Comparison of ENCODE assay signal across 28 cellular contexts in genomic region chr2:69459936-69460335, GRCh38.
"Had no signal": no experiment of that assay in that cellular context is flagged by ENCODE, and none has a peak within 500 bp of the region (broad histone marks: within the 10 kb centered on the region; RNA-seq: fewer than 3 reads in every experiment).

No MANE protein-coding gene starts in this region.

- H3K36me3 ChIP-seq: ovary, right atrium auricular region, transverse colon had no signal

- H3K27ac ChIP-seq: esophagus muscularis mucosa, foreskin keratinocyte, heart left ventricle, neutrophil, ovary, right atrium auricular region, transverse colon had no signal

- H3K4me1 ChIP-seq: esophagus muscularis mucosa, right atrium auricular region, transverse colon had no signal

- H3K4me3 Mint-ChIP-seq: activated naive CD8-positive, alpha-beta T cell treated with anti-CD3 and anti-CD28 coated beads, Interleukin-2, amount 50 U/mL, for 24 hours; immature natural killer cell; nephron progenitor cell; stimulated activated naive B cell treated with anti-CD40 and anti-IgM and Interleukin-4, amounts not matched to agents 10 μg/mL and 1 μg/mL and 100 μg/mL, for 72 hours; T-helper 2 cell treated with Interferon-gamma antibody and Interleukin-4, amounts not matched to agents 5 μg/mL and 100 μg/mL, for 36 hours had no signal

- ATAC-seq: activated naive CD8-positive, alpha-beta T cell treated with anti-CD3 and anti-CD28 coated beads, Interleukin-2, amount 50 U/mL, for 24 hours; foreskin keratinocyte; heart left ventricle; left colon; stimulated activated naive B cell treated with anti-CD40 and anti-IgM and Interleukin-4, amounts not matched to agents 10 μg/mL and 1 μg/mL and 100 μg/mL, for 72 hours had no signal

- H3K27ac Mint-ChIP-seq: activated naive CD8-positive, alpha-beta T cell treated with anti-CD3 and anti-CD28 coated beads, Interleukin-2, amount 50 U/mL, for 24 hours; nephron progenitor cell; stimulated activated naive B cell treated with anti-CD40 and anti-IgM and Interleukin-4, amounts not matched to agents 10 μg/mL and 1 μg/mL and 100 μg/mL, for 72 hours; T-helper 2 cell treated with Interferon-gamma antibody and Interleukin-4, amounts not matched to agents 5 μg/mL and 100 μg/mL, for 36 hours had no signal

- H3K27me3 ChIP-seq: esophagus muscularis mucosa, foreskin keratinocyte, heart left ventricle, neutrophil, ovary, right atrium auricular region, transverse colon had no signal

- H3K36me3 Mint-ChIP-seq: stimulated activated naive B cell treated with anti-CD40 and anti-IgM and Interleukin-4, amounts not matched to agents 10 μg/mL and 1 μg/mL and 100 μg/mL, for 72 hours had no signal

- H3K9me3 ChIP-seq: esophagus muscularis mucosa, heart left ventricle, neutrophil, ovary, right atrium auricular region, transverse colon had no signal

- DNase-seq: activated CD4-positive, alpha-beta T cell treated with anti-CD3 and anti-CD28 coated beads for 4 hours; activated CD4-positive, alpha-beta T cell treated with anti-CD3 and anti-CD28 coated beads, Interleukin-2, amount 50 U/mL, for 48 hours; activated CD4-positive, CD25-positive, alpha-beta regulatory T cell; activated CD8-positive, alpha-beta memory T cell treated with anti-CD3 and anti-CD28 coated beads for 24 hours; activated effector memory CD4-positive, alpha-beta T cell treated with Interleukin-2 at 50 U/mL for 16 hours; activated naive CD4-positive, alpha-beta T cell treated with Interleukin-2 at 50 U/mL for 16 hours; activated naive CD8-positive, alpha-beta T cell treated with anti-CD3 and anti-CD28 coated beads, Interleukin-2, amount 50 U/mL, for 24 hours; amygdala; dermis blood vessel endothelial cell; effector CD4-positive, alpha-beta T cell; foreskin keratinocyte; heart left ventricle; hypothalamus; immature natural killer cell; kidney; left colon; mammary epithelial cell; nephron progenitor cell; ovary; stimulated activated CD4-positive, alpha-beta T cell treated with anti-CD3 and anti-CD28 coated beads, Interleukin-15, amount 100 ng/mL, for 24 hours; stimulated activated CD4-positive, alpha-beta T cell treated with anti-CD3 and anti-CD28 coated beads, Interleukin-2, amount 100 ng/mL, for 24 hours; stimulated activated naive B cell treated with anti-CD40 and anti-IgM and Interleukin-4, amounts not matched to agents 10 μg/mL and 1 μg/mL and 100 μg/mL, for 72 hours; T-helper 1 cell; transverse colon had no signal

- H3K9me3 Mint-ChIP-seq: immature natural killer cell; nephron progenitor cell; stimulated activated naive B cell treated with anti-CD40 and anti-IgM and Interleukin-4, amounts not matched to agents 10 μg/mL and 1 μg/mL and 100 μg/mL, for 72 hours; T-helper 2 cell treated with Interferon-gamma antibody and Interleukin-4, amounts not matched to agents 5 μg/mL and 100 μg/mL, for 36 hours had no signal

- H3K27me3 Mint-ChIP-seq: activated naive CD8-positive, alpha-beta T cell treated with anti-CD3 and anti-CD28 coated beads, Interleukin-2, amount 50 U/mL, for 24 hours; stimulated activated naive B cell treated with anti-CD40 and anti-IgM and Interleukin-4, amounts not matched to agents 10 μg/mL and 1 μg/mL and 100 μg/mL, for 72 hours had no signal

- H3K4me1 Mint-ChIP-seq: nephron progenitor cell had no signal

- H3K4me3 ChIP-seq: esophagus muscularis mucosa, heart left ventricle, ovary, right atrium auricular region, transverse colon had no signal
